8 cellular contexts compared by ENCODE assay signal in genomic region chr4:94385452-94385851, GRCh38. TPM values are rescaled to one million over a fixed set of nuclear protein-coding genes. Genes with fewer than 3 reads are reported as not detected.
"Had no signal": no experiment of that assay in that cellular context is flagged by ENCODE, and none has a peak within 500 bp of the region (broad histone marks: within the 10 kb centered on the region; RNA-seq: fewer than 3 reads in every experiment).

No MANE protein-coding gene starts in this region.

RNA-seq across cellular contexts. Expression of gene HPGDS, which starts 42.8 kb away (rescaled TPM):
- total RNA-seq: activated B cell treated with CpG ODN at 0.5 μM for 24 hours; activated CD4-positive, alpha-beta T cell treated with anti-CD3 and anti-CD28 coated beads for 36 hours; activated CD4-positive, alpha-beta T cell treated with anti-CD3 and anti-CD28 coated beads, Interleukin-2, amount 10 ng/mL, durations not matched to agents 24 days and 14 days; activated CD8-positive, alpha-beta memory T cell treated with anti-CD3 and anti-CD28 coated beads for 36 hours; activated CD8-positive, alpha-beta T cell treated with anti-CD3 and anti-CD28 coated beads for 36 hours; activated CD8-positive, alpha-beta T cell treated with anti-CD3 and anti-CD28 coated beads, Interleukin-2, amount 10 ng/mL, durations not matched to agents 7 days and 5 days; T-helper 1 cell treated with Interleukin-12 subunit alpha and Interleukin-12 subunit beta and Interleukin-4 antibody, amounts not matched to agents 30 ng/mL and 1 ng/mL, for 36 hours; WTC11 had no signal
